In the genomic region with DNA sequence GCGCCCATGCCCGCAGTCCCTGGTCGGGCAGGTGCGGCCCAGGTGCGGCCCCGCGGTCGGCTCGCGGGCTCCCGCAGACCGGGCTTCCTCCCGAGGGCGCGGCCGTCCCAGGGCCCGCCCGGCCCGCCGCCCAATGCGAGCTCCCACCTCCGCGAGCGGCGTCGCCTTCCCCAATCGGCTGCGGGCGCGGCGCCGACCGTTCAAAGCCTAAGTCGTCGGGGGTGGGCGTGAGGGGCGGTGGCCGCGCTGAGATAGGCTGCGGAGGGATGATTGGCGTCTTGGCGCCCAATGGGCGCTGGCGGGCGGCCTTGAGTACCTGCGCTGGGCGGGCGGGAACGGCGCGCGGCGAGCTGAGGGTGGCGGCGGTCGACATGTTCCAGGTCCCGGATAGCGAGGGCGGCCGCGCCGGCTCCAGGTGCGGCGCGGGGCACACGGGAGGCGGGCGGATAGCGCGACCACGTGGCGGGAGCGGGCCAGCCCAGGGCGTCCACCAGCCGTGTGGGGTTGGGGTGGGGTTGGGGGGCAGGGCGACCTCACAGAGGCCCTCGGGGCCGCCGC, we compare ENCODE assay signal across 1 cellular context.
TF ChIP-seq lines count a peak whose summit lies in the region.

A gene with protein sequence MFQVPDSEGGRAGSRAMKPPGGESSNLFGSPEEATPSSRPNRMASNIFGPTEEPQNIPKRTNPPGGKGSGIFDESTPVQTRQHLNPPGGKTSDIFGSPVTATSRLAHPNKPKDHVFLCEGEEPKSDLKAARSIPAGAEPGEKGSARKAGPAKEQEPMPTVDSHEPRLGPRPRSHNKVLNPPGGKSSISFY (plus strand): TSS at position 338 of the 558 bp plus-strand sequence. CDS start 34 bp downstream, at position 372.

TF ChIP-seq in H1, 55 proteins besides CTCF, POLR2A, EP300 and RAD21:
- no peak for TF ChIP-seq YY1 (IDR thresholded peaks at IDR 0.05; ENCODE audit: low read depth, low read length)
- peak; percentile 87 for TF ChIP-seq SP4 (IDR thresholded peaks at IDR 0.05; ENCODE audit: low read length)
- no peak for TF ChIP-seq SIRT6 (IDR thresholded peaks at IDR 0.05; ENCODE audit: low read length)
- TF ChIP-seq RFX5 (IDR thresholded peaks at IDR 0.05; ENCODE audit: borderline replicate concordance, low read depth, low read length), result no peak
- TF ChIP-seq EGR1 (IDR thresholded peaks at IDR 0.05; ENCODE audit: borderline replicate concordance, low read depth, low read length), result no peak
- no peak for TF ChIP-seq JUND (IDR thresholded peaks at IDR 0.05; ENCODE audit: low read length)
- TF ChIP-seq SUZ12 (IDR thresholded peaks at IDR 0.05; ENCODE audit: low read length), result no peak
- no peak for TF ChIP-seq MAFK (IDR thresholded peaks at IDR 0.05; ENCODE audit: low read depth, low read length)
- no peak for TF ChIP-seq RNF2 (IDR thresholded peaks at IDR 0.05; ENCODE audit: borderline replicate concordance, low read depth, low read length, missing control alignments, poor library complexity, severe bottlenecking)
- no peak for TF ChIP-seq EZH2 (IDR thresholded peaks at IDR 0.05; ENCODE audit: low read depth, low read length, severe bottlenecking)
- peak; percentile 75; the same call in 1 of the 2 replicates for TF ChIP-seq TBP (IDR thresholded peaks at IDR 0.05; ENCODE audit: low read depth, low read length)
- TF ChIP-seq TEAD4 (IDR thresholded peaks at IDR 0.05; ENCODE audit: low read depth, low read length), result no peak
- TF ChIP-seq NRF1 (IDR thresholded peaks at IDR 0.05; ENCODE audit: low read depth, low read length), result no peak
- TF ChIP-seq KDM1A (IDR thresholded peaks at IDR 0.05; ENCODE audit: borderline replicate concordance, low read length), result no peak
- TF ChIP-seq KDM4A (IDR thresholded peaks at IDR 0.05; ENCODE audit: low read depth, low read length, severe bottlenecking), result peak; percentile 44
- TF ChIP-seq TCF12 (IDR thresholded peaks at IDR 0.05; ENCODE audit: low read depth, low read length), result peak; percentile 17; the same call in 1 of the 2 replicates
- TF ChIP-seq PHF8 (conservative IDR thresholded peaks at IDR 0.05; ENCODE audit: low read depth, low read length), result peak; percentile 67; the same call in 1 of the 2 replicates
- TF ChIP-seq KDM5A (IDR thresholded peaks at IDR 0.05; ENCODE audit: low read length), result no peak
- TF ChIP-seq TAF7 (optimal IDR thresholded peaks at IDR 0.05; ENCODE audit: borderline replicate concordance, low read depth, low read length), result no peak
- TF ChIP-seq RXRA (IDR thresholded peaks at IDR 0.05; ENCODE audit: insufficient read depth, low read depth, low read length), result no peak
- TF ChIP-seq CREB1 (IDR thresholded peaks at IDR 0.05), result peak; percentile 76
- TF ChIP-seq SP2 (IDR thresholded peaks at IDR 0.05; ENCODE audit: low read length), result peak; percentile 76
- TF ChIP-seq, protein P1, sequence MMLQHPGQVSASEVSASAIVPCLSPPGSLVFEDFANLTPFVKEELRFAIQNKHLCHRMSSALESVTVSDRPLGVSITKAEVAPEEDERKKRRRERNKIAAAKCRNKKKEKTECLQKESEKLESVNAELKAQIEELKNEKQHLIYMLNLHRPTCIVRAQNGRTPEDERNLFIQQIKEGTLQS (IDR thresholded peaks at IDR 0.05; ENCODE audit: insufficient read depth, low read depth, low read length), result no peak
- TF ChIP-seq, protein P2, sequence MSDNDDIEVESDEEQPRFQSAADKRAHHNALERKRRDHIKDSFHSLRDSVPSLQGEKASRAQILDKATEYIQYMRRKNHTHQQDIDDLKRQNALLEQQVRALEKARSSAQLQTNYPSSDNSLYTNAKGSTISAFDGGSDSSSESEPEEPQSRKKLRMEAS (IDR thresholded peaks at IDR 0.05), result peak; percentile 44; the same call in 1 of the 2 replicates
- TF ChIP-seq CTBP2 (IDR thresholded peaks at IDR 0.05; ENCODE audit: borderline replicate concordance, insufficient read depth, insufficient read length, low read length), result no peak
- TF ChIP-seq NANOG (IDR thresholded peaks at IDR 0.05; ENCODE audit: insufficient read depth, low read depth, low read length, poor library complexity, severe bottlenecking), result no peak
- TF ChIP-seq, protein P3, sequence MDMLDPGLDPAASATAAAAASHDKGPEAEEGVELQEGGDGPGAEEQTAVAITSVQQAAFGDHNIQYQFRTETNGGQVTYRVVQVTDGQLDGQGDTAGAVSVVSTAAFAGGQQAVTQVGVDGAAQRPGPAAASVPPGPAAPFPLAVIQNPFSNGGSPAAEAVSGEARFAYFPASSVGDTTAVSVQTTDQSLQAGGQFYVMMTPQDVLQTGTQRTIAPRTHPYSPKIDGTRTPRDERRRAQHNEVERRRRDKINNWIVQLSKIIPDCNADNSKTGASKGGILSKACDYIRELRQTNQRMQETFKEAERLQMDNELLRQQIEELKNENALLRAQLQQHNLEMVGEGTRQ (IDR thresholded peaks at IDR 0.05; ENCODE audit: low read length), result no peak
- TF ChIP-seq TAF1 (IDR thresholded peaks at IDR 0.05; ENCODE audit: low read depth, low read length), result peak; percentile 81
- no peak for TF ChIP-seq JUN (IDR thresholded peaks at IDR 0.05; ENCODE audit: low read depth, low read length)
- no peak for TF ChIP-seq BCL11A (IDR thresholded peaks at IDR 0.05; ENCODE audit: low read depth in 2 of 2, low read length in 2 of 2)
- TF ChIP-seq SP1 (IDR thresholded peaks at IDR 0.05; ENCODE audit: low read depth, low read length), result peak; percentile 96
- TF ChIP-seq CEBPB (IDR thresholded peaks at IDR 0.05; ENCODE audit: low read depth, low read length), result no peak
- TF ChIP-seq, protein P4, sequence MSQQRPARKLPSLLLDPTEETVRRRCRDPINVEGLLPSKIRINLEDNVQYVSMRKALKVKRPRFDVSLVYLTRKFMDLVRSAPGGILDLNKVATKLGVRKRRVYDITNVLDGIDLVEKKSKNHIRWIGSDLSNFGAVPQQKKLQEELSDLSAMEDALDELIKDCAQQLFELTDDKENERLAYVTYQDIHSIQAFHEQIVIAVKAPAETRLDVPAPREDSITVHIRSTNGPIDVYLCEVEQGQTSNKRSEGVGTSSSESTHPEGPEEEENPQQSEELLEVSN (IDR thresholded peaks at IDR 0.05), result peak; percentile 80
- no peak for TF ChIP-seq CBX5 (IDR thresholded peaks at IDR 0.05; ENCODE audit: low read depth, low read length)
- 0 out of 4 replicates have a peak, but pooled peaks of 1 of the 2 experiments have one; percentile 11 for TF ChIP-seq SIN3A (conservative IDR thresholded peaks at IDR 0.05 in 1 of 2, IDR thresholded peaks at IDR 0.05 in 1 of 2; ENCODE audit: low read depth in 1 of 2, low read length in 2 of 2)
- peak; percentile 88 for TF ChIP-seq CHD2 (IDR thresholded peaks at IDR 0.05; ENCODE audit: low read length)
- 0 out of 2 replicates have a peak, but pooled peaks have one; percentile 35 for TF ChIP-seq RBBP5 (IDR thresholded peaks at IDR 0.05; ENCODE audit: borderline replicate concordance, low read depth, low read length)
- TF ChIP-seq CHD1 (IDR thresholded peaks at IDR 0.05; ENCODE audit: low read depth, low read length), result no peak
- TF ChIP-seq POLR2AphosphoS5 (IDR thresholded peaks at IDR 0.05; ENCODE audit: low read depth, low read length), result peak; percentile 68; the same call in 1 of the 2 replicates
- TF ChIP-seq HDAC6 (IDR thresholded peaks at IDR 0.05; ENCODE audit: low read depth, low read length), result no peak
